In genomic region chr15:47846911-47847310, GRCh38 we compare ENCODE assay signal across 16 cellular contexts.
DNase-seq lines count a peak whose midpoint lies in the region; ATAC-seq and TF ChIP-seq lines count a peak whose summit lies in the region.
"Had no signal": no experiment of that assay in that cellular context is flagged by ENCODE, and none has a peak within 500 bp of the region (broad histone marks: within the 10 kb centered on the region; RNA-seq: fewer than 3 reads in every experiment).

No MANE protein-coding gene starts in this region.

- H3K27ac Mint-ChIP-seq in progenitor cell of endocrine pancreas = peak overlapping the region; percentile 84
- H3K27ac Mint-ChIP-seq in CD4-positive, alpha-beta T cell = no peak overlapping the region
- H3K27ac Mint-ChIP-seq: CD8-positive, alpha-beta memory T cell; HFFc6 had no signal

- H3K9me3 Mint-ChIP-seq in progenitor cell of endocrine pancreas (ENCODE audit: low read depth) = no peaks in the 10 kb centered on the region
- H3K9me3 Mint-ChIP-seq in CD4-positive, alpha-beta T cell = no peaks in the 10 kb centered on the region
- H3K9me3 Mint-ChIP-seq: HFFc6 had no signal

- no peaks in the 10 kb centered on the region for H3K27me3 Mint-ChIP-seq in progenitor cell of endocrine pancreas
- no peaks in the 10 kb centered on the region for H3K27me3 Mint-ChIP-seq in CD4-positive, alpha-beta T cell

- no peaks in the 10 kb centered on the region for H3K27me3 ChIP-seq in cardiac muscle cell
- H3K27me3 ChIP-seq in right cardiac atrium (ENCODE audit: control insufficient read depth, insufficient read depth) = no peaks in the 10 kb centered on the region
- no peaks in the 10 kb centered on the region for H3K27me3 ChIP-seq in CD4-positive, alpha-beta T cell (ENCODE audit: control insufficient read depth, insufficient read depth, low read length)

- DNase-seq in cardiac muscle cell (ENCODE audit: low read depth in 1 of 2, low spot score in 1 of 2) (peak in 1 of 2 donors; percentile 79), right cardiac atrium (no peak), globus pallidus (ENCODE audit: low spot score) (peak; percentile 29), progenitor cell of endocrine pancreas (ENCODE audit: low spot score, unreplicated experiment) (no peak)
- DNase-seq in activated CD8-positive, alpha-beta memory T cell treated with anti-CD3 and anti-CD28 coated beads, Interleukin-2, amount 50 U/mL, for 48 hours = no peak
- DNase-seq in CD4-positive, alpha-beta T cell = no peak
- no peak for DNase-seq in stimulated activated naive CD4-positive, alpha-beta T cell (lab: John Stamatoyannopoulos, UW)
- no peak for DNase-seq in activated CD4-positive, alpha-beta T cell treated with anti-CD3 and anti-CD28 coated beads, Interleukin-2, amount 50 U/mL, for 1 hour
- DNase-seq: Caco-2; CD8-positive, alpha-beta memory T cell; DND-41; GDM1; HFFc6 had no signal

- no peaks in the 10 kb centered on the region for H3K36me3 ChIP-seq in cardiac muscle cell
- H3K36me3 ChIP-seq: HAP-1 had no signal

- POLR2A ChIA-PET in CD4-positive, alpha-beta T cell (lab: Charles Lee) = no interaction called here

- peaks cover 48% of the 10 kb centered on the region for H3K4me1 Mint-ChIP-seq in progenitor cell of endocrine pancreas (ENCODE audit: low read depth)
- H3K4me1 Mint-ChIP-seq in CD4-positive, alpha-beta T cell (ENCODE audit: low read depth) = no peaks in the 10 kb centered on the region
- H3K4me1 Mint-ChIP-seq: CD14-positive monocyte; CD8-positive, alpha-beta memory T cell had no signal

- CTCF ChIA-PET in CD4-positive, alpha-beta T cell (lab: Charles Lee) = no interaction called here

- no peak for ATAC-seq in right cardiac atrium
- ATAC-seq in CD4-positive, alpha-beta T cell (ENCODE audit: poor library complexity) = no peak

- H3K36me3 Mint-ChIP-seq in progenitor cell of endocrine pancreas (ENCODE audit: insufficient read depth) = no peaks in the 10 kb centered on the region
- no peaks in the 10 kb centered on the region for H3K36me3 Mint-ChIP-seq in CD4-positive, alpha-beta T cell (ENCODE audit: low read depth)
- H3K36me3 Mint-ChIP-seq: CD14-positive monocyte; CD8-positive, alpha-beta memory T cell had no signal

- H3K27ac ChIP-seq in cardiac muscle cell (peak overlapping the region; percentile 73), right cardiac atrium (ENCODE audit: low read length) (no peak overlapping the region)
- H3K27ac ChIP-seq in CD4-positive, alpha-beta T cell (ENCODE audit: low read depth, low read length) = no peak overlapping the region
- H3K27ac ChIP-seq: 22Rv1 had no signal

- H3K4me1 ChIP-seq in cardiac muscle cell (ENCODE audit: low read depth) (peaks cover 23% of the 10 kb centered on the region), right cardiac atrium (ENCODE audit: control insufficient read depth, insufficient read depth, low read length) (no peaks in the 10 kb centered on the region)
- H3K4me1 ChIP-seq: Caco-2, HAP-1 had no signal

- H3K4me3 ChIP-seq in cardiac muscle cell (no peak overlapping the region), right cardiac atrium (ENCODE audit: low read length) (no peak overlapping the region)
- H3K4me3 ChIP-seq: HAP-1 had no signal

- no peaks in the 10 kb centered on the region for H3K9me3 ChIP-seq in cardiac muscle cell (ENCODE audit: low read depth)
- H3K9me3 ChIP-seq in right cardiac atrium (ENCODE audit: control insufficient read depth, low read length) = no peaks in the 10 kb centered on the region
- H3K9me3 ChIP-seq in CD4-positive, alpha-beta T cell (ENCODE audit: control insufficient read depth, low read length) = no peaks in the 10 kb centered on the region
- H3K9me3 ChIP-seq: Caco-2, HAP-1 had no signal

- TF ChIP-seq CTCF in cardiac muscle cell (IDR thresholded peaks at IDR 0.05; ENCODE audit: low read depth, low read length) = no peak
- no peak for TF ChIP-seq CTCF in progenitor cell of endocrine pancreas (IDR thresholded peaks at IDR 0.05; ENCODE audit: unreplicated experiment)
- TF ChIP-seq CTCF in CD4-positive, alpha-beta T cell (IDR thresholded peaks at IDR 0.05) = no peak

- WGBS in right cardiac atrium = 46% methylated on average over 3 of the region's 3 CpGs

- H3K4me3 Mint-ChIP-seq in progenitor cell of endocrine pancreas (ENCODE audit: low read depth) = no peak overlapping the region
- H3K4me3 Mint-ChIP-seq in CD4-positive, alpha-beta T cell = no peak overlapping the region
- H3K4me3 Mint-ChIP-seq: CD14-positive monocyte; CD8-positive, alpha-beta memory T cell; HFFc6 had no signal

- intact Hi-C loops in right cardiac atrium (cut with DNase I) = no loop called here
- intact Hi-C loops in CD4-positive, alpha-beta T cell (cut with DNase I, micrococcal nuclease) = no loop called here
